In the genomic region with DNA sequence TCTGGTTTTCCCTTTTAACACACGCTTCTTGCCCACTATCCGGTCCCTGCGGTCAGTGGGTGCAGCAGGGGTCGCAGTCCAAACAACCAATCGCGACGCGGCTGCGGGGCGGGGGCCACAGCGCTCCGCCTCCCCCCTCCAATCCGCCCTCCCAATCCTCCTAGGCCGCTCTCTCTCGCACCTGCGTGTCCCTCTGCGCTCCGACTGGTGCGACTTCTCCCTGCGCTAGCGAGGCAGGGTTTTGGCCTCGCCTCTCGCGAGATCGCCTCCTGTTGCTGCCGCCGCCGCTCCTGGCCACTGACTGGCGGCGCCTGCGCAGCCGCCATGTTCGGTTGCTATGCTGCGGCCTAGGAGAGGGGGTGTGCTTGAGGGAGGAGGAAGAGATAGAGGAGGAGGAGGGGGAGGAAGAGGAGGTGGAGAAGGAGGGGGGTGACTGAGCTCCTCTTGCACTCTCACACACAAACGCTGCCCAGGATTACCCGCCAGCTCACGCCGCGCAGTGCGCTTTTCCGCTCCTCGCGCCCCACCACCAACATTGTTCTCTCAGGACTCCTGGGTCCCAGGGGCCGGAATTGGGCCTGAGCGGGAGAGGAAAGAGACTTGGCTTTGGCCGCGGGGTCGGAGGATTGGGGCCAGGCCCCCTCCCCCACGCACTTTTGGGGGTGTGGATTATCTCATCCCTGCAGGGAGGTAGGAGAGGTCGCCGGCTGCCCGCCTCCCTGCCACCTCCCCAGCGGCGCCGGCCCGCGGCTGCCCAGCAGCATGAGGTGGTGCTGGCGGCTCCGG, we compare ENCODE assay signal across 2 cellular contexts.
TF ChIP-seq lines count a peak whose summit lies in the region.

A gene with protein sequence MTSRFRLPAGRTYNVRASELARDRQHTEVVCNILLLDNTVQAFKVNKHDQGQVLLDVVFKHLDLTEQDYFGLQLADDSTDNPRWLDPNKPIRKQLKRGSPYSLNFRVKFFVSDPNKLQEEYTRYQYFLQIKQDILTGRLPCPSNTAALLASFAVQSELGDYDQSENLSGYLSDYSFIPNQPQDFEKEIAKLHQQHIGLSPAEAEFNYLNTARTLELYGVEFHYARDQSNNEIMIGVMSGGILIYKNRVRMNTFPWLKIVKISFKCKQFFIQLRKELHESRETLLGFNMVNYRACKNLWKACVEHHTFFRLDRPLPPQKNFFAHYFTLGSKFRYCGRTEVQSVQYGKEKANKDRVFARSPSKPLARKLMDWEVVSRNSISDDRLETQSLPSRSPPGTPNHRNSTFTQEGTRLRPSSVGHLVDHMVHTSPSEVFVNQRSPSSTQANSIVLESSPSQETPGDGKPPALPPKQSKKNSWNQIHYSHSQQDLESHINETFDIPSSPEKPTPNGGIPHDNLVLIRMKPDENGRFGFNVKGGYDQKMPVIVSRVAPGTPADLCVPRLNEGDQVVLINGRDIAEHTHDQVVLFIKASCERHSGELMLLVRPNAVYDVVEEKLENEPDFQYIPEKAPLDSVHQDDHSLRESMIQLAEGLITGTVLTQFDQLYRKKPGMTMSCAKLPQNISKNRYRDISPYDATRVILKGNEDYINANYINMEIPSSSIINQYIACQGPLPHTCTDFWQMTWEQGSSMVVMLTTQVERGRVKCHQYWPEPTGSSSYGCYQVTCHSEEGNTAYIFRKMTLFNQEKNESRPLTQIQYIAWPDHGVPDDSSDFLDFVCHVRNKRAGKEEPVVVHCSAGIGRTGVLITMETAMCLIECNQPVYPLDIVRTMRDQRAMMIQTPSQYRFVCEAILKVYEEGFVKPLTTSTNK (plus strand): TSS at position 472 of the 786 bp plus-strand sequence. CDS start 49,932 bp downstream, outside the sequence.

TF ChIP-seq in IMR-90, 13 proteins besides CTCF, POLR2A, EP300 and RAD21:
- TF ChIP-seq CEBPB (IDR thresholded peaks at IDR 0.05; ENCODE audit: low read depth, low read length) (no peak), RCOR1 (IDR thresholded peaks at IDR 0.05; ENCODE audit: insufficient replicate concordance, low read length) (no peak), MXI1 (IDR thresholded peaks at IDR 0.05; ENCODE audit: borderline replicate concordance, low read depth, low read length) (peak; percentile 46; the same call in 1 of the 2 replicates), MAFK (IDR thresholded peaks at IDR 0.05; ENCODE audit: low read depth, low read length) (no peak), FOS (IDR thresholded peaks at IDR 0.05; ENCODE audit: low read depth, low read length) (no peak; the same call in 1 of the 2 replicates), RFX5 (IDR thresholded peaks at IDR 0.05; ENCODE audit: low read depth, low read length) (peak; percentile 77), MAZ (IDR thresholded peaks at IDR 0.05; ENCODE audit: borderline replicate concordance, low read depth, low read length) (peak; percentile 97), NFE2L2 (IDR thresholded peaks at IDR 0.05; ENCODE audit: low read depth, low read length) (no peak)
- TF ChIP-seq, protein P1, sequence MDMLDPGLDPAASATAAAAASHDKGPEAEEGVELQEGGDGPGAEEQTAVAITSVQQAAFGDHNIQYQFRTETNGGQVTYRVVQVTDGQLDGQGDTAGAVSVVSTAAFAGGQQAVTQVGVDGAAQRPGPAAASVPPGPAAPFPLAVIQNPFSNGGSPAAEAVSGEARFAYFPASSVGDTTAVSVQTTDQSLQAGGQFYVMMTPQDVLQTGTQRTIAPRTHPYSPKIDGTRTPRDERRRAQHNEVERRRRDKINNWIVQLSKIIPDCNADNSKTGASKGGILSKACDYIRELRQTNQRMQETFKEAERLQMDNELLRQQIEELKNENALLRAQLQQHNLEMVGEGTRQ (IDR thresholded peaks at IDR 0.05; ENCODE audit: low read depth, low read length): no peak

TF ChIP-seq in endothelial cell of umbilical vein, 7 proteins besides CTCF, POLR2A, EP300 and RAD21:
- TF ChIP-seq JUN (IDR thresholded peaks at IDR 0.05; ENCODE audit: borderline replicate concordance, insufficient read depth, insufficient read length, low read depth): no peak
- TF ChIP-seq POLR2AphosphoS5 (IDR thresholded peaks at IDR 0.05; ENCODE audit: insufficient read depth, low read depth, low read length): peak; percentile 30
